Comparison of ENCODE assay signal across 8 cellular contexts in genomic region chr3:197750396-197750831, GRCh38. TPM values are rescaled to one million over a fixed set of nuclear protein-coding genes. Genes with fewer than 3 reads are reported as not detected.
DNase-seq lines count a peak whose midpoint lies in the region; ATAC-seq, FAIRE-seq and TF ChIP-seq lines count a peak whose summit lies in the region.

No MANE protein-coding gene starts in this region.

- H3K4me1 Mint-ChIP-seq in neural progenitor cell: peaks cover 33% of the 10 kb centered on the region

- intact Hi-C loops in testis (cut with DNase I; ENCODE audit: low total_unique reads): no loop called here

- ATAC-seq in GM19372 (IDR thresholded peaks at IDR 0.05; ENCODE audit: low read depth, unreplicated experiment): peak; percentile 36
- peak; percentile 57 for ATAC-seq in HG03521 (IDR thresholded peaks at IDR 0.05; ENCODE audit: unreplicated experiment)

- H3K36me3 ChIP-seq in neural progenitor cell: no peaks in the 10 kb centered on the region
- H3K36me3 ChIP-seq in testis (ENCODE audit: low read depth, missing control alignments): no peaks in the 10 kb centered on the region

- peak overlapping the region; percentile 77 for H3K4me2 ChIP-seq in neural progenitor cell

- H3K27me3 ChIP-seq in neural progenitor cell (peaks cover 35% of the 10 kb centered on the region), testis (no peaks in the 10 kb centered on the region)

- H3K9ac ChIP-seq in neural progenitor cell: peak overlapping the region; percentile 22

- no peaks in the 10 kb centered on the region for H3K9me3 Mint-ChIP-seq in neural progenitor cell

- H3K4me1 ChIP-seq in neural progenitor cell: peaks cover 9% of the 10 kb centered on the region
- H3K4me1 ChIP-seq in testis: peaks cover 14% of the 10 kb centered on the region

- DNase-seq in RWPE1 (ENCODE audit: low spot score): peak; percentile 57
- DNase-seq in activated naive CD4-positive, alpha-beta T cell treated with Interleukin-2 at 50 U/mL for 16 hours: peak; percentile 57
- DNase-seq in frontal cortex (ENCODE audit: low spot score in 2 of 2): peak; percentile 50 to 67
- DNase-seq in neural progenitor cell (ENCODE audit: low spot score): peak; percentile 83
- peak; percentile 69 for DNase-seq in testis

- peaks cover 7% of the 10 kb centered on the region for H3K27me3 Mint-ChIP-seq in neural progenitor cell (ENCODE audit: insufficient read depth, low read depth)

- H3K9me3 ChIP-seq in neural progenitor cell (ENCODE audit: low read depth) (no peaks in the 10 kb centered on the region), testis (no peaks in the 10 kb centered on the region)

- TF ChIP-seq CTCF in C4-2B (conservative IDR thresholded peaks at IDR 0.05) (no peak), RWPE1 (conservative IDR thresholded peaks at IDR 0.05; ENCODE audit: low read depth) (no peak), neural progenitor cell (IDR thresholded peaks at IDR 0.05) (no peak), testis (IDR thresholded peaks at IDR 0.05) (no peak)

- 0% methylated on average over 17 to 43 of the region's 43 CpGs for WGBS in testis, 2 donors

- POLR2A ChIA-PET in RWPE1 (lab: Yijun Ruan, JAX; ENCODE audit: low non-redundant PET): no interaction called here

- peak overlapping the region; percentile 53 for H3K27ac Mint-ChIP-seq in neural progenitor cell

- no peak for TF ChIP-seq POLR2A in testis (IDR thresholded peaks at IDR 0.05)

- H3K27ac ChIP-seq in C4-2B (peak overlapping the region; percentile 77), RWPE1 (peak overlapping the region; percentile 96), neural progenitor cell (no peak overlapping the region), testis (peak overlapping the region; percentile 98)

- peak overlapping the region; percentile 99 for H3K4me3 Mint-ChIP-seq in neural progenitor cell

- peaks cover 36% of the 10 kb centered on the region for H3F3A ChIP-seq in neural progenitor cell (ENCODE audit: low read depth)

- peaks cover 45% of the 10 kb centered on the region for H3K79me2 ChIP-seq in neural progenitor cell (ENCODE audit: low read depth)

- CTCF ChIA-PET in RWPE1 (lab: Yijun Ruan, JAX): no interaction called here

- FAIRE-seq in frontal cortex (lab: Jason Lieb, UNC): no peak

- H3K4me3 ChIP-seq in neural progenitor cell (peak overlapping the region; percentile 77), testis (peak overlapping the region; percentile 84 to 95)

- peaks cover 3% of the 10 kb centered on the region for H3K36me3 Mint-ChIP-seq in neural progenitor cell

- peak overlapping the region; percentile 83 for H2AFZ ChIP-seq in neural progenitor cell (replicated peaks)

- H4K20me1 ChIP-seq in neural progenitor cell (ENCODE audit: low read depth): peaks cover 44% of the 10 kb centered on the region

RNA-seq across cellular contexts. Expression of gene FYTTD1, which starts 0.7 kb away (rescaled TPM):
- total RNA-seq in frontal cortex (61.1 TPM), neural progenitor cell (ENCODE audit: low replicate concordance) (38.4 and 104 TPM in 2 replicates), testis (10 to 100 TPM; 79.5 to 83.6 TPM)
- polyA plus RNA-seq in testis (ENCODE audit: insufficient read depth, low read depth, low replicate concordance): 80.5 TPM

RNA-seq across cellular contexts. Expression of gene RUBCN, which starts 13.7 kb away (rescaled TPM):
- total RNA-seq in frontal cortex (27.3 TPM), neural progenitor cell (ENCODE audit: low replicate concordance) (6.4 and 22.1 TPM in 2 replicates), testis (100 to 1,000 TPM; 150 to 159 TPM)
- polyA plus RNA-seq in testis (ENCODE audit: insufficient read depth, low read depth, low replicate concordance): 44.0 TPM

RNA-seq across cellular contexts. Expression of gene LRCH3, which starts 40.6 kb away (rescaled TPM):
- total RNA-seq in frontal cortex (71.7 TPM), neural progenitor cell (ENCODE audit: low replicate concordance) (45.9 and 56.2 TPM in 2 replicates), testis (100 to 1,000 TPM in 1 of 2 donors, 10 to 100 TPM in 1; 80.2 to 173 TPM)
- polyA plus RNA-seq in testis (ENCODE audit: insufficient read depth, low read depth, low replicate concordance): 43.4 TPM
